ENCODE assay signal across 1 cellular context in the genomic region with DNA sequence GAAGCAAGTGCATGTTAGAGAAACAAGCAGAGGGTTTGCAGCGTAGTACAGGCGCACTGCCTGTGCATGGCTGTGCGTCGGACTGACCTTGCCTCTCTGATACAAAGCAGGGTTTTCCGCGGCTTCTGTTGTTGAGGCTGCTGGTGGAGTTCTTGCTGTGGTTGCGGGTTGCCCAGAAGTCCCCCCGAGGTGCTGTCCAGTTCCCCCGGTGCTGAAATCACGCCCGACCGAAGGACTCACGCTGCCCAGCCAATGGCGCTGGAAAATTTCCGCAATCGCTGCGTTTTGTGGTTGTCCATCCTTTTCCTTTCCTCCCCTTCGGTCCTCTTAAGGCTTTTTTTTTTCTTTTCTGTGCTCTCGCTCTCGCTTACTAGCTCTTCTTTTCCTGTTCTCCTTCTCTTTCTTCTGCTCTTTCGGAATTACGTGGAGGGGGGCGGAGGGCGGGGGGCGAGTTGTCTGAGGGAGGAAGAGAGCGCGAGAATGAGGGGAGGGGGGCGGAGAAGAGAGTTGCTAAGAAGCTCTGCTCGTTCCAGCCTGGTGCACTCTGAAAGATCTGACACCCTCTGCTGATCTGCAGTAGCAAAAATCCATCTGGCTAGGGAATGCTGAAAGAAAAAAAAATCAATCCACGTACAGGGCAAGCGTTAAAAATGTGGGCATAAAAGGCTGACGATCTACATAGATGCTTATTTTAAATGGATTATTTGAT.
TF ChIP-seq lines count a peak whose summit lies in the region.

A gene with protein sequence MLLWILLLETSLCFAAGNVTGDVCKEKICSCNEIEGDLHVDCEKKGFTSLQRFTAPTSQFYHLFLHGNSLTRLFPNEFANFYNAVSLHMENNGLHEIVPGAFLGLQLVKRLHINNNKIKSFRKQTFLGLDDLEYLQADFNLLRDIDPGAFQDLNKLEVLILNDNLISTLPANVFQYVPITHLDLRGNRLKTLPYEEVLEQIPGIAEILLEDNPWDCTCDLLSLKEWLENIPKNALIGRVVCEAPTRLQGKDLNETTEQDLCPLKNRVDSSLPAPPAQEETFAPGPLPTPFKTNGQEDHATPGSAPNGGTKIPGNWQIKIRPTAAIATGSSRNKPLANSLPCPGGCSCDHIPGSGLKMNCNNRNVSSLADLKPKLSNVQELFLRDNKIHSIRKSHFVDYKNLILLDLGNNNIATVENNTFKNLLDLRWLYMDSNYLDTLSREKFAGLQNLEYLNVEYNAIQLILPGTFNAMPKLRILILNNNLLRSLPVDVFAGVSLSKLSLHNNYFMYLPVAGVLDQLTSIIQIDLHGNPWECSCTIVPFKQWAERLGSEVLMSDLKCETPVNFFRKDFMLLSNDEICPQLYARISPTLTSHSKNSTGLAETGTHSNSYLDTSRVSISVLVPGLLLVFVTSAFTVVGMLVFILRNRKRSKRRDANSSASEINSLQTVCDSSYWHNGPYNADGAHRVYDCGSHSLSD (minus strand): TSS at position 558 of the 709 bp plus-strand sequence. CDS start 967 bp downstream, outside the sequence.

TF ChIP-seq in HepG2, 621 proteins besides CTCF, POLR2A, EP300 and RAD21:
- TF ChIP-seq CENPT (CRISPR knock-in tag; IDR thresholded peaks at IDR 0.05; ENCODE audit: low read depth) (no peak), FOXC1 (CRISPR knock-in tag; IDR thresholded peaks at IDR 0.05; ENCODE audit: borderline replicate concordance) (no peak), ZFP62 (CRISPR knock-in tag; IDR thresholded peaks at IDR 0.05) (no peak), SALL1 (CRISPR knock-in tag; IDR thresholded peaks at IDR 0.05) (peak; percentile 12; the same call in 1 of the 2 replicates), XRCC5 (optimal IDR thresholded peaks at IDR 0.05; ENCODE audit: low read length) (no peak), ZBTB42 (CRISPR knock-in tag; IDR thresholded peaks at IDR 0.05) (no peak), MIER2 (CRISPR knock-in tag; IDR thresholded peaks at IDR 0.05) (peak; percentile 91), MAZ (IDR thresholded peaks at IDR 0.05; ENCODE audit: borderline replicate concordance, low read depth, low read length) (no peak), MAZ (CRISPR knock-in tag; IDR thresholded peaks at IDR 0.05; ENCODE audit: low read depth) (no peak), EHMT2 (IDR thresholded peaks at IDR 0.05; ENCODE audit: borderline replicate concordance, low read depth, low read length) (peak; percentile 53; the same call in 1 of the 2 replicates), ASH2L (IDR thresholded peaks at IDR 0.05; ENCODE audit: insufficient read length, low read depth, low read length) (no peak), STAG1 (CRISPR knock-in tag; IDR thresholded peaks at IDR 0.05) (no peak), ZNF543 (CRISPR knock-in tag; IDR thresholded peaks at IDR 0.05) (no peak), SATB2 (CRISPR knock-in tag; IDR thresholded peaks at IDR 0.05) (no peak), ZNF816 (CRISPR knock-in tag; IDR thresholded peaks at IDR 0.05; ENCODE audit: borderline replicate concordance) (no peak)
- TF ChIP-seq, protein P1, sequence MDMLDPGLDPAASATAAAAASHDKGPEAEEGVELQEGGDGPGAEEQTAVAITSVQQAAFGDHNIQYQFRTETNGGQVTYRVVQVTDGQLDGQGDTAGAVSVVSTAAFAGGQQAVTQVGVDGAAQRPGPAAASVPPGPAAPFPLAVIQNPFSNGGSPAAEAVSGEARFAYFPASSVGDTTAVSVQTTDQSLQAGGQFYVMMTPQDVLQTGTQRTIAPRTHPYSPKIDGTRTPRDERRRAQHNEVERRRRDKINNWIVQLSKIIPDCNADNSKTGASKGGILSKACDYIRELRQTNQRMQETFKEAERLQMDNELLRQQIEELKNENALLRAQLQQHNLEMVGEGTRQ (IDR thresholded peaks at IDR 0.05; ENCODE audit: low read depth, low read length): no peak
- TF ChIP-seq, protein P1 (CRISPR knock-in tag; IDR thresholded peaks at IDR 0.05; ENCODE audit: borderline replicate concordance): no peak
- TF ChIP-seq, protein P2, sequence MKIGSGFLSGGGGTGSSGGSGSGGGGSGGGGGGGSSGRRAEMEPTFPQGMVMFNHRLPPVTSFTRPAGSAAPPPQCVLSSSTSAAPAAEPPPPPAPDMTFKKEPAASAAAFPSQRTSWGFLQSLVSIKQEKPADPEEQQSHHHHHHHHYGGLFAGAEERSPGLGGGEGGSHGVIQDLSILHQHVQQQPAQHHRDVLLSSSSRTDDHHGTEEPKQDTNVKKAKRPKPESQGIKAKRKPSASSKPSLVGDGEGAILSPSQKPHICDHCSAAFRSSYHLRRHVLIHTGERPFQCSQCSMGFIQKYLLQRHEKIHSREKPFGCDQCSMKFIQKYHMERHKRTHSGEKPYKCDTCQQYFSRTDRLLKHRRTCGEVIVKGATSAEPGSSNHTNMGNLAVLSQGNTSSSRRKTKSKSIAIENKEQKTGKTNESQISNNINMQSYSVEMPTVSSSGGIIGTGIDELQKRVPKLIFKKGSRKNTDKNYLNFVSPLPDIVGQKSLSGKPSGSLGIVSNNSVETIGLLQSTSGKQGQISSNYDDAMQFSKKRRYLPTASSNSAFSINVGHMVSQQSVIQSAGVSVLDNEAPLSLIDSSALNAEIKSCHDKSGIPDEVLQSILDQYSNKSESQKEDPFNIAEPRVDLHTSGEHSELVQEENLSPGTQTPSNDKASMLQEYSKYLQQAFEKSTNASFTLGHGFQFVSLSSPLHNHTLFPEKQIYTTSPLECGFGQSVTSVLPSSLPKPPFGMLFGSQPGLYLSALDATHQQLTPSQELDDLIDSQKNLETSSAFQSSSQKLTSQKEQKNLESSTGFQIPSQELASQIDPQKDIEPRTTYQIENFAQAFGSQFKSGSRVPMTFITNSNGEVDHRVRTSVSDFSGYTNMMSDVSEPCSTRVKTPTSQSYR (CRISPR knock-in tag; IDR thresholded peaks at IDR 0.05; ENCODE audit: borderline replicate concordance): no peak
- TF ChIP-seq, protein P3, sequence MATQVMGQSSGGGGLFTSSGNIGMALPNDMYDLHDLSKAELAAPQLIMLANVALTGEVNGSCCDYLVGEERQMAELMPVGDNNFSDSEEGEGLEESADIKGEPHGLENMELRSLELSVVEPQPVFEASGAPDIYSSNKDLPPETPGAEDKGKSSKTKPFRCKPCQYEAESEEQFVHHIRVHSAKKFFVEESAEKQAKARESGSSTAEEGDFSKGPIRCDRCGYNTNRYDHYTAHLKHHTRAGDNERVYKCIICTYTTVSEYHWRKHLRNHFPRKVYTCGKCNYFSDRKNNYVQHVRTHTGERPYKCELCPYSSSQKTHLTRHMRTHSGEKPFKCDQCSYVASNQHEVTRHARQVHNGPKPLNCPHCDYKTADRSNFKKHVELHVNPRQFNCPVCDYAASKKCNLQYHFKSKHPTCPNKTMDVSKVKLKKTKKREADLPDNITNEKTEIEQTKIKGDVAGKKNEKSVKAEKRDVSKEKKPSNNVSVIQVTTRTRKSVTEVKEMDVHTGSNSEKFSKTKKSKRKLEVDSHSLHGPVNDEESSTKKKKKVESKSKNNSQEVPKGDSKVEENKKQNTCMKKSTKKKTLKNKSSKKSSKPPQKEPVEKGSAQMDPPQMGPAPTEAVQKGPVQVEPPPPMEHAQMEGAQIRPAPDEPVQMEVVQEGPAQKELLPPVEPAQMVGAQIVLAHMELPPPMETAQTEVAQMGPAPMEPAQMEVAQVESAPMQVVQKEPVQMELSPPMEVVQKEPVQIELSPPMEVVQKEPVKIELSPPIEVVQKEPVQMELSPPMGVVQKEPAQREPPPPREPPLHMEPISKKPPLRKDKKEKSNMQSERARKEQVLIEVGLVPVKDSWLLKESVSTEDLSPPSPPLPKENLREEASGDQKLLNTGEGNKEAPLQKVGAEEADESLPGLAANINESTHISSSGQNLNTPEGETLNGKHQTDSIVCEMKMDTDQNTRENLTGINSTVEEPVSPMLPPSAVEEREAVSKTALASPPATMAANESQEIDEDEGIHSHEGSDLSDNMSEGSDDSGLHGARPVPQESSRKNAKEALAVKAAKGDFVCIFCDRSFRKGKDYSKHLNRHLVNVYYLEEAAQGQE (IDR thresholded peaks at IDR 0.05; ENCODE audit: borderline replicate concordance in 1 of 2, low read depth in 1 of 2, low read length in 2 of 2): peak; percentile 79 to 95
TF ChIP-seq in HepG2: peak in this region for 4.
